Comparison of ENCODE assay signal across 9 cellular contexts in the genomic region with DNA sequence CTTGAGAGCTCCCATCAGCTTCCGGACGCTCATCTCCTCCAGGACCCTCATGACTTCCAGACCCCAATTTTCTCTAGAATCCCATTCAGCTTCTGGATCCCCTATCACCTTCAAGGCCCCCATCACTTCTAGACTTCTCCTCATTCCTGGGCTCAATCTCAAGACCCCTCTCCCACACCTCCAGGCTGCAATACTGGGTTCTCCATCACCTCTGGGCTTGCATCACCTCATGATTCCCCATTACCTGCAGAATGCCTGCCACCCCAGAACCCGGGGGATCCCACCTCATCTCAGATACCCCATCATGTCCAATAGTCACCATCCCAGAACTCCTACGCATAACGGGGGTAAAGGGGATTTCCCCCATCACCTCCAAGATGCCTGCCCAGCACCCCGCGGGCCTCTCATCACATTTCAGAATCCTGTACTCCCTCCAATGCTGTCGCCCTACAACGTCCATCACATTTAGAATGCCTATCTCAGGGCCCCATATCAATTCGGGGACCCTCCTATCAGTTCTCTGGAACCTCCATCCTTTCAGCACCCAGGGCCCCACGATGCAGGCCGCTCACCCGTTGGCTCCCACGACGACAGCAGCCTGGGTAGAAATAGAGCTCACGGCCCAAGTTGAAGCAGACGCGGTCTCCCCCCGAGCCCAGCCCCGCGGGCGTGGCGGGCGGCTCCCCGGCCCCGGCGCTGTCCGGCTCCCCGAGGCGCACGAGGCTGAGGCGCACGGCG. TPM values are rescaled to one million over a fixed set of nuclear protein-coding genes. Genes with fewer than 3 reads are reported as not detected.
DNase-seq lines count a peak whose midpoint lies in the region; ATAC-seq and TF ChIP-seq lines count a peak whose summit lies in the region.
"Had no signal": no experiment of that assay in that cellular context is flagged by ENCODE, and none has a peak within 500 bp of the region (broad histone marks: within the 10 kb centered on the region; RNA-seq: fewer than 3 reads in every experiment).

No MANE protein-coding gene starts in this region.

- peak overlapping the region; percentile 44 for H3K27ac ChIP-seq in temporal lobe (ENCODE audit: low read depth, low read length)

- H3K36me3 ChIP-seq in kidney epithelial cell (ENCODE audit: control insufficient read depth, insufficient read depth, low read length): peaks cover 2% of the 10 kb centered on the region

- DNase-seq in ELR (ENCODE audit: low read depth) (peak; percentile 30), kidney epithelial cell (ENCODE audit: low read depth) (no peak), amniotic stem cell (lab: John Stamatoyannopoulos, UW) (no peak), NCI-H69 (lab: John Stamatoyannopoulos, UW) (no peak)
- no peak for DNase-seq in activated naive CD4-positive, alpha-beta T cell treated with anti-CD3 and anti-CD28 coated beads, Interleukin-2, amount 50 U/mL, for 72 hours (ENCODE audit: low spot score in 2 of 2)

- peak overlapping the region; percentile 58 to 61 for H3K27ac Mint-ChIP-seq in activated naive CD4-positive, alpha-beta T cell treated with anti-CD3 and anti-CD28 coated beads, Interleukin-2, amount 50 U/mL, for 72 hours

- ATAC-seq in HG02610 (IDR thresholded peaks at IDR 0.05; ENCODE audit: unreplicated experiment): peak; percentile 21
- ATAC-seq in activated naive CD4-positive, alpha-beta T cell treated with anti-CD3 and anti-CD28 coated beads, Interleukin-2, amount 50 U/mL, for 72 hours: peak in 1 of 2 donors; percentile 9
- ATAC-seq in GM19397 (IDR thresholded peaks at IDR 0.05; ENCODE audit: unreplicated experiment): no peak

- H3K9me3 Mint-ChIP-seq in activated naive CD4-positive, alpha-beta T cell treated with anti-CD3 and anti-CD28 coated beads, Interleukin-2, amount 50 U/mL, for 72 hours: no peaks in the 10 kb centered on the region

- peaks cover 19 to 21% of the 10 kb centered on the region in 2 donors for H3K36me3 Mint-ChIP-seq in activated naive CD4-positive, alpha-beta T cell treated with anti-CD3 and anti-CD28 coated beads, Interleukin-2, amount 50 U/mL, for 72 hours

- no peaks in the 10 kb centered on the region for H3K27me3 ChIP-seq in kidney epithelial cell (ENCODE audit: control insufficient read depth, insufficient read depth, low read length)

- TF ChIP-seq CTCF in kidney epithelial cell (IDR thresholded peaks at IDR 0.05; ENCODE audit: insufficient read depth, low read length, poor library complexity, severe bottlenecking): no peak

- H3K4me3 ChIP-seq in kidney epithelial cell (ENCODE audit: low read depth, low read length): peak overlapping the region; percentile 91

RNA-seq across cellular contexts. Expression of a gene that starts 0.7 kb away (rescaled TPM):
- total RNA-seq in activated naive CD4-positive, alpha-beta T cell treated with anti-CD3 and anti-CD28 coated beads, Interleukin-2, amount 50 U/mL, for 72 hours: 10 to 100 TPM; 20.4 to 20.5 TPM
- total RNA-seq in kidney epithelial cell (29.9 and 35.8 TPM in 2 replicates), temporal lobe (33.7 TPM)

RNA-seq across cellular contexts. Expression of a gene that starts 9.6 kb away (rescaled TPM):
- 10 to 100 TPM; 11.1 to 13.8 TPM for total RNA-seq in activated naive CD4-positive, alpha-beta T cell treated with anti-CD3 and anti-CD28 coated beads, Interleukin-2, amount 50 U/mL, for 72 hours
- 17.7 and 17.8 TPM in 2 replicates for total RNA-seq in kidney epithelial cell
- total RNA-seq in temporal lobe: 21.9 TPM

RNA-seq across cellular contexts. Expression of a gene that starts 22.9 kb away (rescaled TPM):
- total RNA-seq in activated naive CD4-positive, alpha-beta T cell treated with anti-CD3 and anti-CD28 coated beads, Interleukin-2, amount 50 U/mL, for 72 hours: 1 to 10 TPM; 2.7 to 4.3 TPM
- total RNA-seq in kidney epithelial cell (11.7 and 16.9 TPM in 2 replicates), temporal lobe (0.98 TPM)

RNA-seq across cellular contexts. Expression of a gene that starts 23.2 kb away (rescaled TPM):
- total RNA-seq in activated naive CD4-positive, alpha-beta T cell treated with anti-CD3 and anti-CD28 coated beads, Interleukin-2, amount 50 U/mL, for 72 hours: under 1 TPM; 0.14 to 0.39 TPM
- total RNA-seq in kidney epithelial cell (not detected in 2 replicates), temporal lobe (not detected)
- total RNA-seq: RPMI7951 had no signal

RNA-seq across cellular contexts. Expression of a gene that starts 58.7 kb away (rescaled TPM):
- under 1 TPM in 1 of 2 donors, not detected in 1; 0.48 TPM for total RNA-seq in activated naive CD4-positive, alpha-beta T cell treated with anti-CD3 and anti-CD28 coated beads, Interleukin-2, amount 50 U/mL, for 72 hours
- total RNA-seq in kidney epithelial cell (not detected in 2 replicates), temporal lobe (not detected)
- total RNA-seq: RPMI7951 had no signal
